Comparison of ENCODE assay signal across 1 cellular context in the genomic region with DNA sequence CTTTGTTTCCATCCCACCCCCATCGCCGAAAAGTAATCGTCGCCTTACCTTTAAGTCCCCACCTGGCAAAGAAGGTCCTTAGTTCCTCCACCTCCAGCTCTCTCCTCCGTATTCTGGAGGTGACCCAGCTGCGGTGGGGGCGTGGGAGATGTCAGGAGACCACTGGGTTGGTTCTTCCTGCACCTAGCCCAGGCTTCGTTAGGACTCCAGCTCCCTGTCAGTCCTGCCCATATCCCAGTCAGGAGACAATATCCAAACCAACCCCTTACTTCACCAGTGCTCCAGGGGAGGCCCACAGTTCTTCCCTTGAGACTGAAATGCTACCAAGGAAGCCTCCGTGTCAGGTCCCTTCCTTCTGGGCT.
TF ChIP-seq lines count a peak whose summit lies in the region.

No MANE protein-coding gene starts in this region.

TF ChIP-seq in HCT116, 20 proteins besides CTCF, POLR2A, EP300 and RAD21:
- TF ChIP-seq, protein P1, sequence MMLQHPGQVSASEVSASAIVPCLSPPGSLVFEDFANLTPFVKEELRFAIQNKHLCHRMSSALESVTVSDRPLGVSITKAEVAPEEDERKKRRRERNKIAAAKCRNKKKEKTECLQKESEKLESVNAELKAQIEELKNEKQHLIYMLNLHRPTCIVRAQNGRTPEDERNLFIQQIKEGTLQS (IDR thresholded peaks at IDR 0.05): no peak
- TF ChIP-seq POLR2AphosphoS5 (IDR thresholded peaks at IDR 0.05; ENCODE audit: low read depth, low read length): peak; percentile 41; the same call in 1 of the 2 replicates
